ENCODE assay signal across 1 cellular context in genomic region chr4:993111-994029, GRCh38.
TF ChIP-seq lines count a peak whose summit lies in the region.

A gene with protein sequence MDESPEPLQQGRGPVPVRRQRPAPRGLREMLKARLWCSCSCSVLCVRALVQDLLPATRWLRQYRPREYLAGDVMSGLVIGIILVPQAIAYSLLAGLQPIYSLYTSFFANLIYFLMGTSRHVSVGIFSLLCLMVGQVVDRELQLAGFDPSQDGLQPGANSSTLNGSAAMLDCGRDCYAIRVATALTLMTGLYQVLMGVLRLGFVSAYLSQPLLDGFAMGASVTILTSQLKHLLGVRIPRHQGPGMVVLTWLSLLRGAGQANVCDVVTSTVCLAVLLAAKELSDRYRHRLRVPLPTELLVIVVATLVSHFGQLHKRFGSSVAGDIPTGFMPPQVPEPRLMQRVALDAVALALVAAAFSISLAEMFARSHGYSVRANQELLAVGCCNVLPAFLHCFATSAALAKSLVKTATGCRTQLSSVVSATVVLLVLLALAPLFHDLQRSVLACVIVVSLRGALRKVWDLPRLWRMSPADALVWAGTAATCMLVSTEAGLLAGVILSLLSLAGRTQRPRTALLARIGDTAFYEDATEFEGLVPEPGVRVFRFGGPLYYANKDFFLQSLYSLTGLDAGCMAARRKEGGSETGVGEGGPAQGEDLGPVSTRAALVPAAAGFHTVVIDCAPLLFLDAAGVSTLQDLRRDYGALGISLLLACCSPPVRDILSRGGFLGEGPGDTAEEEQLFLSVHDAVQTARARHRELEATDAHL (minus strand): TSS chr4:993404. CDS start chr4:991703, 1,701 bp downstream.

TF ChIP-seq in HepG2, 621 proteins besides CTCF, POLR2A, EP300 and RAD21 (continued from another document and continues in another):
- no peak for TF ChIP-seq MLXIP (CRISPR knock-in tag; IDR thresholded peaks at IDR 0.05; ENCODE audit: borderline replicate concordance)
- TF ChIP-seq ATF7 (IDR thresholded peaks at IDR 0.05) = no peak
- TF ChIP-seq ATF7 (CRISPR knock-in tag; IDR thresholded peaks at IDR 0.05) = no peak
- peak; percentile 28; the same call in 1 of the 2 replicates for TF ChIP-seq TMF1 (CRISPR knock-in tag; IDR thresholded peaks at IDR 0.05; ENCODE audit: low read depth)
- TF ChIP-seq, protein P1, sequence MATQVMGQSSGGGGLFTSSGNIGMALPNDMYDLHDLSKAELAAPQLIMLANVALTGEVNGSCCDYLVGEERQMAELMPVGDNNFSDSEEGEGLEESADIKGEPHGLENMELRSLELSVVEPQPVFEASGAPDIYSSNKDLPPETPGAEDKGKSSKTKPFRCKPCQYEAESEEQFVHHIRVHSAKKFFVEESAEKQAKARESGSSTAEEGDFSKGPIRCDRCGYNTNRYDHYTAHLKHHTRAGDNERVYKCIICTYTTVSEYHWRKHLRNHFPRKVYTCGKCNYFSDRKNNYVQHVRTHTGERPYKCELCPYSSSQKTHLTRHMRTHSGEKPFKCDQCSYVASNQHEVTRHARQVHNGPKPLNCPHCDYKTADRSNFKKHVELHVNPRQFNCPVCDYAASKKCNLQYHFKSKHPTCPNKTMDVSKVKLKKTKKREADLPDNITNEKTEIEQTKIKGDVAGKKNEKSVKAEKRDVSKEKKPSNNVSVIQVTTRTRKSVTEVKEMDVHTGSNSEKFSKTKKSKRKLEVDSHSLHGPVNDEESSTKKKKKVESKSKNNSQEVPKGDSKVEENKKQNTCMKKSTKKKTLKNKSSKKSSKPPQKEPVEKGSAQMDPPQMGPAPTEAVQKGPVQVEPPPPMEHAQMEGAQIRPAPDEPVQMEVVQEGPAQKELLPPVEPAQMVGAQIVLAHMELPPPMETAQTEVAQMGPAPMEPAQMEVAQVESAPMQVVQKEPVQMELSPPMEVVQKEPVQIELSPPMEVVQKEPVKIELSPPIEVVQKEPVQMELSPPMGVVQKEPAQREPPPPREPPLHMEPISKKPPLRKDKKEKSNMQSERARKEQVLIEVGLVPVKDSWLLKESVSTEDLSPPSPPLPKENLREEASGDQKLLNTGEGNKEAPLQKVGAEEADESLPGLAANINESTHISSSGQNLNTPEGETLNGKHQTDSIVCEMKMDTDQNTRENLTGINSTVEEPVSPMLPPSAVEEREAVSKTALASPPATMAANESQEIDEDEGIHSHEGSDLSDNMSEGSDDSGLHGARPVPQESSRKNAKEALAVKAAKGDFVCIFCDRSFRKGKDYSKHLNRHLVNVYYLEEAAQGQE (IDR thresholded peaks at IDR 0.05; ENCODE audit: borderline replicate concordance in 1 of 2, low read depth in 1 of 2, low read length in 2 of 2) = no peak
- no peak for TF ChIP-seq DNMT3B (CRISPR knock-in tag; conservative IDR thresholded peaks at IDR 0.05)
- TF ChIP-seq E2F5 (CRISPR knock-in tag; conservative IDR thresholded peaks at IDR 0.05) = no peak
- no peak for TF ChIP-seq SIN3B (IDR thresholded peaks at IDR 0.05; ENCODE audit: low read length)
- TF ChIP-seq KAT7 (CRISPR knock-in tag; IDR thresholded peaks at IDR 0.05; ENCODE audit: borderline replicate concordance) = no peak; the same call in none of the 2 replicates
- TF ChIP-seq NONO (IDR thresholded peaks at IDR 0.05) = no peak
- TF ChIP-seq NONO (CRISPR knock-in tag; conservative IDR thresholded peaks at IDR 0.05) = peak; percentile 72
- 0 out of 2 replicates have a peak, but pooled peaks have one; percentile 43 for TF ChIP-seq MAF1 (CRISPR knock-in tag; IDR thresholded peaks at IDR 0.05; ENCODE audit: borderline replicate concordance)
- no peak for TF ChIP-seq MTA3 (CRISPR knock-in tag; IDR thresholded peaks at IDR 0.05)
- 0 out of 2 replicates have a peak, but pooled peaks have one; percentile 32 for TF ChIP-seq KLF6 (CRISPR knock-in tag; IDR thresholded peaks at IDR 0.05)
- no peak for TF ChIP-seq GATA4 (IDR thresholded peaks at IDR 0.05; ENCODE audit: borderline replicate concordance, low read depth)
- no peak for TF ChIP-seq TBX3 (IDR thresholded peaks at IDR 0.05; ENCODE audit: borderline replicate concordance)
- TF ChIP-seq ARID2 (CRISPR knock-in tag; IDR thresholded peaks at IDR 0.05; ENCODE audit: borderline replicate concordance) = no peak
- no peak; the same call in none of the 2 replicates for TF ChIP-seq HDAC1 (CRISPR knock-in tag; IDR thresholded peaks at IDR 0.05)
- no peak for TF ChIP-seq SP5 (CRISPR knock-in tag; IDR thresholded peaks at IDR 0.05; ENCODE audit: borderline replicate concordance, low read depth)
- TF ChIP-seq HDAC6 (IDR thresholded peaks at IDR 0.05; ENCODE audit: low read depth, low read length) = no peak
- TF ChIP-seq, protein P2, sequence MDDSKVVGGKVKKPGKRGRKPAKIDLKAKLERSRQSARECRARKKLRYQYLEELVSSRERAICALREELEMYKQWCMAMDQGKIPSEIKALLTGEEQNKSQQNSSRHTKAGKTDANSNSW (CRISPR knock-in tag; IDR thresholded peaks at IDR 0.05; ENCODE audit: borderline replicate concordance) = peak; percentile 94
- TF ChIP-seq ZBTB1 (CRISPR knock-in tag; IDR thresholded peaks at IDR 0.05; ENCODE audit: borderline replicate concordance) = no peak
- no peak; the same call in 1 of the 2 replicates for TF ChIP-seq ZSCAN29 (CRISPR knock-in tag; conservative IDR thresholded peaks at IDR 0.05)
- TF ChIP-seq, protein P3, sequence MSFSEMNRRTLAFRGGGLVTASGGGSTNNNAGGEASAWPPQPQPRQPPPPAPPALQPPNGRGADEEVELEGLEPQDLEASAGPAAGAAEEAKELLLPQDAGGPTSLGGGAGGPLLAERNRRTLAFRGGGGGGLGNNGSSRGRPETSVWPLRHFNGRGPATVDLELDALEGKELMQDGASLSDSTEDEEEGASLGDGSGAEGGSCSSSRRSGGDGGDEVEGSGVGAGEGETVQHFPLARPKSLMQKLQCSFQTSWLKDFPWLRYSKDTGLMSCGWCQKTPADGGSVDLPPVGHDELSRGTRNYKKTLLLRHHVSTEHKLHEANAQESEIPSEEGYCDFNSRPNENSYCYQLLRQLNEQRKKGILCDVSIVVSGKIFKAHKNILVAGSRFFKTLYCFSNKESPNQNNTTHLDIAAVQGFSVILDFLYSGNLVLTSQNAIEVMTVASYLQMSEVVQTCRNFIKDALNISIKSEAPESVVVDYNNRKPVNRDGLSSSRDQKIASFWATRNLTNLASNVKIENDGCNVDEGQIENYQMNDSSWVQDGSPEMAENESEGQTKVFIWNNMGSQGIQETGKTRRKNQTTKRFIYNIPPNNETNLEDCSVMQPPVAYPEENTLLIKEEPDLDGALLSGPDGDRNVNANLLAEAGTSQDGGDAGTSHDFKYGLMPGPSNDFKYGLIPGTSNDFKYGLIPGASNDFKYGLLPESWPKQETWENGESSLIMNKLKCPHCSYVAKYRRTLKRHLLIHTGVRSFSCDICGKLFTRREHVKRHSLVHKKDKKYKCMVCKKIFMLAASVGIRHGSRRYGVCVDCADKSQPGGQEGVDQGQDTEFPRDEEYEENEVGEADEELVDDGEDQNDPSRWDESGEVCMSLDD (CRISPR knock-in tag; IDR thresholded peaks at IDR 0.05; ENCODE audit: borderline replicate concordance) = no peak
- TF ChIP-seq, protein P4, sequence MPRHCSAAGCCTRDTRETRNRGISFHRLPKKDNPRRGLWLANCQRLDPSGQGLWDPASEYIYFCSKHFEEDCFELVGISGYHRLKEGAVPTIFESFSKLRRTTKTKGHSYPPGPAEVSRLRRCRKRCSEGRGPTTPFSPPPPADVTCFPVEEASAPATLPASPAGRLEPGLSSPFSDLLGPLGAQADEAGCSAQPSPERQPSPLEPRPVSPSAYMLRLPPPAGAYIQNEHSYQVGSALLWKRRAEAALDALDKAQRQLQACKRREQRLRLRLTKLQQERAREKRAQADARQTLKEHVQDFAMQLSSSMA (CRISPR knock-in tag; IDR thresholded peaks at IDR 0.05) = 0 out of 2 replicates have a peak, but pooled peaks have one; percentile 5
- 0 out of 2 replicates have a peak, but pooled peaks have one; percentile 29 for TF ChIP-seq FOXK2 (IDR thresholded peaks at IDR 0.05)
- TF ChIP-seq, protein P5, sequence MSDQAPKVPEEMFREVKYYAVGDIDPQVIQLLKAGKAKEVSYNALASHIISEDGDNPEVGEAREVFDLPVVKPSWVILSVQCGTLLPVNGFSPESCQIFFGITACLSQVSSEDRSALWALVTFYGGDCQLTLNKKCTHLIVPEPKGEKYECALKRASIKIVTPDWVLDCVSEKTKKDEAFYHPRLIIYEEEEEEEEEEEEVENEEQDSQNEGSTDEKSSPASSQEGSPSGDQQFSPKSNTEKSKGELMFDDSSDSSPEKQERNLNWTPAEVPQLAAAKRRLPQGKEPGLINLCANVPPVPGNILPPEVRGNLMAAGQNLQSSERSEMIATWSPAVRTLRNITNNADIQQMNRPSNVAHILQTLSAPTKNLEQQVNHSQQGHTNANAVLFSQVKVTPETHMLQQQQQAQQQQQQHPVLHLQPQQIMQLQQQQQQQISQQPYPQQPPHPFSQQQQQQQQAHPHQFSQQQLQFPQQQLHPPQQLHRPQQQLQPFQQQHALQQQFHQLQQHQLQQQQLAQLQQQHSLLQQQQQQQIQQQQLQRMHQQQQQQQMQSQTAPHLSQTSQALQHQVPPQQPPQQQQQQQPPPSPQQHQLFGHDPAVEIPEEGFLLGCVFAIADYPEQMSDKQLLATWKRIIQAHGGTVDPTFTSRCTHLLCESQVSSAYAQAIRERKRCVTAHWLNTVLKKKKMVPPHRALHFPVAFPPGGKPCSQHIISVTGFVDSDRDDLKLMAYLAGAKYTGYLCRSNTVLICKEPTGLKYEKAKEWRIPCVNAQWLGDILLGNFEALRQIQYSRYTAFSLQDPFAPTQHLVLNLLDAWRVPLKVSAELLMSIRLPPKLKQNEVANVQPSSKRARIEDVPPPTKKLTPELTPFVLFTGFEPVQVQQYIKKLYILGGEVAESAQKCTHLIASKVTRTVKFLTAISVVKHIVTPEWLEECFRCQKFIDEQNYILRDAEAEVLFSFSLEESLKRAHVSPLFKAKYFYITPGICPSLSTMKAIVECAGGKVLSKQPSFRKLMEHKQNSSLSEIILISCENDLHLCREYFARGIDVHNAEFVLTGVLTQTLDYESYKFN (CRISPR knock-in tag; conservative IDR thresholded peaks at IDR 0.05) = peak; percentile 60
- peak; percentile 36; the same call in 1 of the 2 replicates for TF ChIP-seq ZNF333 (CRISPR knock-in tag; IDR thresholded peaks at IDR 0.05; ENCODE audit: borderline replicate concordance)
- peak; percentile 97 for TF ChIP-seq MAFG (CRISPR knock-in tag; IDR thresholded peaks at IDR 0.05)
- TF ChIP-seq, protein P6, sequence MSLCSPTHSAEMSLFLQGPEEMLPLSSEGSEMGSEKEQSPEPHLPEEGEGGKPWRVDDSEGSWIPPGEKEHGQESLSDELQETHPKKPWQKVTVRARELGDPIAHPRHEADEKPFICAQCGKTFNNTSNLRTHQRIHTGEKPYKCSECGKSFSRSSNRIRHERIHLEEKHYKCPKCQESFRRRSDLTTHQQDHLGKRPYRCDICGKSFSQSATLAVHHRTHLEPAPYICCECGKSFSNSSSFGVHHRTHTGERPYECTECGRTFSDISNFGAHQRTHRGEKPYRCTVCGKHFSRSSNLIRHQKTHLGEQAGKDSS (CRISPR knock-in tag; IDR thresholded peaks at IDR 0.05; ENCODE audit: borderline replicate concordance, low read depth) = no peak; the same call in 1 of the 2 replicates
- TF ChIP-seq, protein P7, sequence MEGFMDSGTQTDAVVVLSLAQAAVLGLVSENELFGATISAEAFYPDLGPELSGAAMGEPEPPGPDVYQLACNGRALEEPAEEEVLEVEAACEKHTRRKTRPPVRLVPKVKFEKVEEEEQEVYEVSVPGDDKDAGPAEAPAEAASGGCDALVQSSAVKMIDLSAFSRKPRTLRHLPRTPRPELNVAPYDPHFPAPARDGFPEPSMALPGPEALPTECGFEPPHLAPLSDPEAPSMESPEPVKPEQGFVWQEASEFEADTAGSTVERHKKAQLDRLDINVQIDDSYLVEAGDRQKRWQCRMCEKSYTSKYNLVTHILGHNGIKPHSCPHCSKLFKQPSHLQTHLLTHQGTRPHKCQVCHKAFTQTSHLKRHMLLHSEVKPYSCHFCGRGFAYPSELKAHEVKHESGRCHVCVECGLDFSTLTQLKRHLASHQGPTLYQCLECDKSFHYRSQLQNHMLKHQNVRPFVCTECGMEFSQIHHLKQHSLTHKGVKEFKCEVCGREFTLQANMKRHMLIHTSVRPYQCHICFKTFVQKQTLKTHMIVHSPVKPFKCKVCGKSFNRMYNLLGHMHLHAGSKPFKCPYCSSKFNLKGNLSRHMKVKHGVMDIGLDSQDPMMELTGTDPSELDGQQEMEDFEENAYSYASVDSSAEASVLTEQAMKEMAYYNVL (CRISPR knock-in tag; IDR thresholded peaks at IDR 0.05; ENCODE audit: borderline replicate concordance) = peak; percentile 66; the same call in 1 of the 2 replicates
- TF ChIP-seq, protein P8, sequence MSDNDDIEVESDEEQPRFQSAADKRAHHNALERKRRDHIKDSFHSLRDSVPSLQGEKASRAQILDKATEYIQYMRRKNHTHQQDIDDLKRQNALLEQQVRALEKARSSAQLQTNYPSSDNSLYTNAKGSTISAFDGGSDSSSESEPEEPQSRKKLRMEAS (IDR thresholded peaks at IDR 0.05) = no peak
- TF ChIP-seq HNRNPLL (IDR thresholded peaks at IDR 0.05; ENCODE audit: low read depth, low read length, poor library complexity, severe bottlenecking) = peak; percentile 30
- no peak for TF ChIP-seq ZKSCAN8 (CRISPR knock-in tag; IDR thresholded peaks at IDR 0.05; ENCODE audit: borderline replicate concordance)
- no peak for TF ChIP-seq PPARG (CRISPR knock-in tag; conservative IDR thresholded peaks at IDR 0.05)
- no peak for TF ChIP-seq ZNF577 (CRISPR knock-in tag; IDR thresholded peaks at IDR 0.05; ENCODE audit: borderline replicate concordance, low read depth)
